In genomic region chr2:53562407-53562806, GRCh38 we compare ENCODE assay signal across 20 cellular contexts.
"Had no signal": no experiment of that assay in that cellular context is flagged by ENCODE, and none has a peak within 500 bp of the region (broad histone marks: within the 10 kb centered on the region; RNA-seq: fewer than 3 reads in every experiment).

No MANE protein-coding gene starts in this region.

- H3K4me3 ChIP-seq: esophagus squamous epithelium, gastroesophageal sphincter, left ventricle myocardium inferior, lower lobe of right lung, sigmoid colon, skin epidermis, thoracic aorta, transverse colon had no signal

- FAIRE-seq: endometrium, keratinocyte had no signal

- H3K27me3 ChIP-seq: esophagus squamous epithelium, gastroesophageal sphincter, sigmoid colon, transverse colon had no signal

- H3K4me1 ChIP-seq: esophagus squamous epithelium, gastroesophageal sphincter, left ventricle myocardium inferior, lower lobe of right lung had no signal

- H3K9me3 ChIP-seq: lower lobe of right lung, sigmoid colon, thoracic aorta, transverse colon had no signal

- H3K27ac ChIP-seq: epithelial cell of prostate, esophagus squamous epithelium, gastroesophageal sphincter, left ventricle myocardium inferior, lower lobe of right lung, sigmoid colon, skin epidermis, thoracic aorta, transverse colon had no signal

- ATAC-seq: gastroesophageal sphincter; lower lobe of right lung; natural killer cell; stimulated activated naive B cell treated with anti-CD40 and anti-IgM and Interleukin-4, amounts not matched to agents 10 μg/mL and 1 μg/mL and 100 μg/mL, for 72 hours; stimulated activated naive CD8-positive, alpha-beta T cell treated with anti-CD3 and anti-CD28 coated beads, Interleukin-15, amount 100 ng/mL, for 72 hours had no signal

- H3K36me3 ChIP-seq: esophagus squamous epithelium, gastroesophageal sphincter, left ventricle myocardium inferior, lower lobe of right lung, sigmoid colon, thoracic aorta, transverse colon had no signal

- DNase-seq: effector memory CD4-positive, alpha-beta T cell; esophagus squamous epithelium; foreskin fibroblast; immature natural killer cell; left ventricle myocardium inferior; lower lobe of right lung; natural killer cell; posterior cingulate gyrus; sigmoid colon; stimulated activated CD4-positive, alpha-beta T cell treated with anti-CD3 and anti-CD28 coated beads, Interleukin-2, amount 100 ng/mL, for 24 hours; stimulated activated CD4-positive, alpha-beta T cell treated with anti-CD3 and anti-CD28 coated beads, Interleukin-4, amount 100 ng/mL, for 4 hours; stimulated activated naive B cell treated with anti-CD40 and anti-IgM and Interleukin-4, amounts not matched to agents 10 μg/mL and 1 μg/mL and 100 μg/mL, for 72 hours; stimulated activated naive CD8-positive, alpha-beta T cell treated with anti-CD3 and anti-CD28 coated beads, Interleukin-15, amount 100 ng/mL, for 72 hours; transverse colon had no signal
